ENCODE assay signal across 10 cellular contexts in the genomic region with DNA sequence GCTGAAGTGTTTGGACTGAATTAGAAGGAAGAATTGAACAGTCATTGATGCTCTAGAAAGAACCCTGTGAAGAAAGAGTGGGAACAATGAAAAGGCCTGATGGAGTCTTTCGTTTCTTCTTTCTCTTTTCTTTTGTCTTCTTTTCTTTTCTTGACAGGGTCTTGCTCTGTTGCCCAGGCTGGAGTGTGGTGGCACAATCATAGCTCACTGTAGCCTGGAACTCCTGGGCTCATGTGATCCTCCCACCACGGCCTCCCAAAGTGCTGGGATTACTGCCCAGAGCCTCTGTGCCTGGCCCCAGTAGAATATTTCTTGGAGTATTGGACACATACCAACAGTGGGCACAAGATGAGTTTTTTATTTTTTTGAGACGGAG.
DNase-seq lines count a peak whose midpoint lies in the region; ATAC-seq and TF ChIP-seq lines count a peak whose summit lies in the region.
"Had no signal": no experiment of that assay in that cellular context is flagged by ENCODE, and none has a peak within 500 bp of the region (broad histone marks: within the 10 kb centered on the region; RNA-seq: fewer than 3 reads in every experiment).

No MANE protein-coding gene starts in this region.

- H3K36me3 ChIP-seq in ES-I3 (ENCODE audit: insufficient read depth, low read length) (peaks cover 10% of the 10 kb centered on the region), neuron (ENCODE audit: insufficient read depth, low read length) (peaks cover 47% of the 10 kb centered on the region)

- H2AFZ ChIP-seq in neuron (ENCODE audit: low read depth, low read length) = no peak overlapping the region

- H3K9me3 ChIP-seq in ES-I3 (ENCODE audit: control insufficient read depth, insufficient read depth, low read length) (no peaks in the 10 kb centered on the region), neuron (ENCODE audit: low read length) (no peaks in the 10 kb centered on the region)
- H3K9me3 ChIP-seq: heart left ventricle had no signal

- TF ChIP-seq CTCF in NB4 (IDR thresholded peaks at IDR 0.05; ENCODE audit: low read depth, low read length) (no peak), coronary artery (IDR thresholded peaks at IDR 0.05) (no peak), GM10266 (IDR thresholded peaks at IDR 0.05; ENCODE audit: control insufficient read depth, insufficient read depth, low read depth, missing control alignments) (no peak)

- peak overlapping the region; percentile 83; the same call in 1 of the 2 replicates for H3K9ac ChIP-seq in ES-I3 (ENCODE audit: low read depth, low read length)

- H3K27me3 ChIP-seq in neuron (ENCODE audit: insufficient read depth, low read length) = no peaks in the 10 kb centered on the region
- H3K27me3 ChIP-seq: heart left ventricle had no signal

- TF ChIP-seq POLR2A in NB4 (IDR thresholded peaks at IDR 0.05; ENCODE audit: extremely low read depth, insufficient read length) = no peak

- H3K4me3 ChIP-seq in NB4 (ENCODE audit: low read depth, low read length) (peak overlapping the region; percentile 88), coronary artery (peak overlapping the region; percentile 89), neuron (ENCODE audit: low read length) (peak overlapping the region; percentile 99)

- H3K4me1 ChIP-seq in ES-I3 (ENCODE audit: insufficient read depth, low read length) (0 out of 2 replicates have a peak, but pooled peaks cover 4% of the 10 kb centered on the region), neuron (ENCODE audit: insufficient read depth, low read length) (peaks cover 20% of the 10 kb centered on the region)

- DNase-seq in NB4 (ENCODE audit: low read depth) (no peak), coronary artery (ENCODE audit: low spot score) (no peak), DMS 273 (lab: John Stamatoyannopoulos, UW; ENCODE audit: unreplicated experiment) (no peak), GM10266 (ENCODE audit: extremely low spot score) (no peak), NCI-H1436 (lab: John Stamatoyannopoulos, UW) (no peak)
- DNase-seq: NCI-H524 had no signal

- ATAC-seq in GM18520 (IDR thresholded peaks at IDR 0.05; ENCODE audit: unreplicated experiment) = no peak
- ATAC-seq: heart left ventricle had no signal

- no peak overlapping the region for H3K27ac ChIP-seq in coronary artery
